12 cellular contexts compared by ENCODE assay signal in the genomic region with DNA sequence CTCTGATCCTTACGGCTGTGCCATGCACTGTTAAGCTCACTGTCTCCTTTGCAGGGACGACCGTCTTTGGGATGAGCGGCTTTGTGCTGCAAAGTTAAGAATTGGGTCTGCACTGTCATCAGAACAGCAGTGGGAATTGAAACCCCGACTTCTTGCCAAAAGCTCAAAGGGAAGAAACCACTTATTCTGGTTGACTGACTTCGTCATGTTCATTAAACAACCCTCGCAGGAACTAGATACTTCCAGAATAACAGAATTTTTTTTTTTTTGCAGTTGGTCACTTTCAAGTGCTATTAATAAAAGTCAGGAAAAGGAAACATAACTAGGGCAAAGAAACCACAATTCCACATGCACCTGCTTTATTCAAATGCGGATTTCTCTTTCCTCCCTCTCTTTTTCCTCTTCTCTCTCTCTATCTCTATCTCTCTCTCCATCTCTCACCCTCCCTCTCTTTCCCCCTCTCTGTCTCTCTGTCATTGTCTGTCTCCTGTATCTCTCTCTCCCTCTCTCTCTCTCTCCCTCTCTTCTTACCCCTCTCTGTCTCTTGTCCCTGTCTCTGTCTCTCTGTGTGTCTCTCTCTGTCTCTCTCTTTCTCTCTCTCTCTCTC. TPM values are rescaled to one million over a fixed set of nuclear protein-coding genes. Genes with fewer than 3 reads are reported as not detected.
DNase-seq lines count a peak whose midpoint lies in the region; ATAC-seq and TF ChIP-seq lines count a peak whose summit lies in the region.
"Had no signal": no experiment of that assay in that cellular context is flagged by ENCODE, and none has a peak within 500 bp of the region (broad histone marks: within the 10 kb centered on the region; RNA-seq: fewer than 3 reads in every experiment).

No MANE protein-coding gene starts in this region.

- H3K27ac ChIP-seq in HEK293 (ENCODE audit: extremely low read depth, low read depth, low read length): no peak overlapping the region

- H3K27ac Mint-ChIP-seq in activated CD8-positive, alpha-beta T cell treated with anti-CD3 and anti-CD28 coated beads, Interleukin-2, amount 10 ng/mL, durations not matched to agents 7 days and 5 days: no peak overlapping the region

- POLR2A ChIA-PET in HEK293 (lab: Yijun Ruan, JAX): no interaction called here
- POLR2A ChIA-PET in activated CD8-positive, alpha-beta T cell treated with anti-CD3 and anti-CD28 coated beads, Interleukin-2, amount 10 ng/mL, durations not matched to agents 7 days and 5 days (lab: Charles Lee): no interaction called here

- peaks cover 12% of the 10 kb centered on the region for H3K4me1 Mint-ChIP-seq in activated CD8-positive, alpha-beta T cell treated with anti-CD3 and anti-CD28 coated beads, Interleukin-2, amount 10 ng/mL, durations not matched to agents 7 days and 5 days (ENCODE audit: low read depth)

- no peak overlapping the region for H3K4me3 Mint-ChIP-seq in activated CD8-positive, alpha-beta T cell treated with anti-CD3 and anti-CD28 coated beads, Interleukin-2, amount 10 ng/mL, durations not matched to agents 7 days and 5 days

- no peak for ATAC-seq in activated CD8-positive, alpha-beta T cell treated with anti-CD3 and anti-CD28 coated beads, Interleukin-2, amount 10 ng/mL, durations not matched to agents 7 days and 5 days

- no peaks in the 10 kb centered on the region for H3K4me1 ChIP-seq in HEK293 (ENCODE audit: control insufficient read depth, insufficient read depth, low read length)

- no peak overlapping the region for H3K4me3 ChIP-seq in HEK293 (ENCODE audit: low read depth, low read length)
- H3K4me3 ChIP-seq in Jurkat, Clone E6-1 (ENCODE audit: low read length): no peak overlapping the region

- H3K27me3 Mint-ChIP-seq in activated CD8-positive, alpha-beta T cell treated with anti-CD3 and anti-CD28 coated beads, Interleukin-2, amount 10 ng/mL, durations not matched to agents 7 days and 5 days (ENCODE audit: low read depth): peaks cover 15% of the 10 kb centered on the region

- H3K36me3 ChIP-seq in HEK293 (ENCODE audit: control insufficient read depth in 2 of 2, insufficient read depth in 1 of 2, low read length in 2 of 2): no peaks in the 10 kb centered on the region

- no peaks in the 10 kb centered on the region for H3K36me3 Mint-ChIP-seq in activated CD8-positive, alpha-beta T cell treated with anti-CD3 and anti-CD28 coated beads, Interleukin-2, amount 10 ng/mL, durations not matched to agents 7 days and 5 days (ENCODE audit: low read depth)

- TF ChIP-seq CTCF in HEK293 (tag by site-specific recombination; IDR thresholded peaks at IDR 0.05): no peak

- no peaks in the 10 kb centered on the region for H3K9me3 Mint-ChIP-seq in activated CD8-positive, alpha-beta T cell treated with anti-CD3 and anti-CD28 coated beads, Interleukin-2, amount 10 ng/mL, durations not matched to agents 7 days and 5 days (ENCODE audit: insufficient read depth)

- intact Hi-C loops in posterior vena cava (cut with DNase I): no loop called here

- H3K9me3 ChIP-seq in HEK293 (ENCODE audit: control insufficient read depth, insufficient read depth, low read depth, low read length): no peaks in the 10 kb centered on the region

- CTCF ChIA-PET in HEK293 (lab: Yijun Ruan, JAX): interaction anchor here (1.2 kb wide), 1 partner anchor 10 kb away, joined by 3 read pairs; no protein-coding TSS in a partner anchor
- CTCF ChIA-PET in activated CD8-positive, alpha-beta T cell treated with anti-CD3 and anti-CD28 coated beads, Interleukin-2, amount 10 ng/mL, durations not matched to agents 7 days and 5 days (lab: Charles Lee): no interaction called here

- DNase-seq in NOMO-1 treated with DMSO at 0.1 percent for 48 hours (lab: John Stamatoyannopoulos, UW; ENCODE audit: unreplicated experiment) (peak; percentile 67), NOMO-1 treated with dmso at 0.1 percent for 144 hours (lab: John Stamatoyannopoulos, UW; ENCODE audit: unreplicated experiment) (no peak), posterior vena cava (ENCODE audit: low spot score) (peak; percentile 8), OCI-M2 (lab: John Stamatoyannopoulos, UW; ENCODE audit: unreplicated experiment) (no peak)
- DNase-seq in Jurkat, Clone E6-1 (ENCODE audit: low read depth, low spot score): peak; percentile 53
- no peak for DNase-seq in activated CD8-positive, alpha-beta T cell treated with anti-CD3 and anti-CD28 coated beads, Interleukin-2, amount 10 ng/mL, durations not matched to agents 7 days and 5 days
- no peak for DNase-seq in activated T-cell treated with anti-CD3 and anti-CD28 coated beads, Interleukin-2, amount 50 U/mL, for 48 hours
- DNase-seq: activated CD4-positive, alpha-beta T cell treated with anti-CD3 and anti-CD28 coated beads for 1 hour; H7 had no signal

TF ChIP-seq in HEK293, 187 proteins besides CTCF, POLR2A, EP300 and RAD21:
- TF ChIP-seq ZNF311 (tag by site-specific recombination; IDR thresholded peaks at IDR 0.05; ENCODE audit: borderline replicate concordance) (no peak), ZNF596 (tag by site-specific recombination; IDR thresholded peaks at IDR 0.05) (peak; percentile 65), ZNF423 (tag by site-specific recombination; IDR thresholded peaks at IDR 0.05) (no peak)
- TF ChIP-seq, protein P1, sequence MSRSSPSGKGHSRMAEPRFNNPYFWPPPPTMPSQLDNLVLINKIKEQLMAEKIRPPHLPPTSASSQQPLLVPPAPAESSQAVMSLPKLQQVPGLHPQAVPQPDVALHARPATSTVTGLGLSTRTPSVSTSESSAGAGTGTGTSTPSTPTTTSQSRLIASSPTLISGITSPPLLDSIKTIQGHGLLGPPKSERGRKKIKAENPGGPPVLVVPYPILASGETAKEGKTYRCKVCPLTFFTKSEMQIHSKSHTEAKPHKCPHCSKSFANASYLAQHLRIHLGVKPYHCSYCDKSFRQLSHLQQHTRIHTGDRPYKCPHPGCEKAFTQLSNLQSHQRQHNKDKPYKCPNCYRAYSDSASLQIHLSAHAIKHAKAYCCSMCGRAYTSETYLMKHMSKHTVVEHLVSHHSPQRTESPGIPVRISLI (tag by site-specific recombination; IDR thresholded peaks at IDR 0.05): no peak
- TF ChIP-seq, protein P2, sequence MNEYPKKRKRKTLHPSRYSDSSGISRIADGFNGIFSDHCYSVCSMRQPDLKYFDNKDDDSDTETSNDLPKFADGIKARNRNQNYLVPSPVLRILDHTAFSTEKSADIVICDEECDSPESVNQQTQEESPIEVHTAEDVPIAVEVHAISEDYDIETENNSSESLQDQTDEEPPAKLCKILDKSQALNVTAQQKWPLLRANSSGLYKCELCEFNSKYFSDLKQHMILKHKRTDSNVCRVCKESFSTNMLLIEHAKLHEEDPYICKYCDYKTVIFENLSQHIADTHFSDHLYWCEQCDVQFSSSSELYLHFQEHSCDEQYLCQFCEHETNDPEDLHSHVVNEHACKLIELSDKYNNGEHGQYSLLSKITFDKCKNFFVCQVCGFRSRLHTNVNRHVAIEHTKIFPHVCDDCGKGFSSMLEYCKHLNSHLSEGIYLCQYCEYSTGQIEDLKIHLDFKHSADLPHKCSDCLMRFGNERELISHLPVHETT (tag by site-specific recombination; IDR thresholded peaks at IDR 0.05): no peak
- TF ChIP-seq, protein P3, sequence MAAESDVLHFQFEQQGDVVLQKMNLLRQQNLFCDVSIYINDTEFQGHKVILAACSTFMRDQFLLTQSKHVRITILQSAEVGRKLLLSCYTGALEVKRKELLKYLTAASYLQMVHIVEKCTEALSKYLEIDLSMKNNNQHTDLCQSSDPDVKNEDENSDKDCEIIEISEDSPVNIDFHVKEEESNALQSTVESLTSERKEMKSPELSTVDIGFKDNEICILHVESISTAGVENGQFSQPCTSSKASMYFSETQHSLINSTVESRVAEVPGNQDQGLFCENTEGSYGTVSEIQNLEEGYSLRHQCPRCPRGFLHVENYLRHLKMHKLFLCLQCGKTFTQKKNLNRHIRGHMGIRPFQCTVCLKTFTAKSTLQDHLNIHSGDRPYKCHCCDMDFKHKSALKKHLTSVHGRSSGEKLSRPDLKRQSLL (tag by site-specific recombination; IDR thresholded peaks at IDR 0.05): no peak

RNA-seq across cellular contexts. Expression of a gene that starts 12.3 kb away (rescaled TPM):
- polyA plus RNA-seq in Jurkat, Clone E6-1 (2012; ENCODE audit: insufficient read depth, insufficient read length): not detected
- total RNA-seq in posterior vena cava: 1 to 10 TPM in 1 of 2 donors, under 1 TPM in 1; 0.67 to 1.9 TPM
- not detected for total RNA-seq in activated CD8-positive, alpha-beta T cell treated with anti-CD3 and anti-CD28 coated beads, Interleukin-2, amount 10 ng/mL, durations not matched to agents 7 days and 5 days
- total RNA-seq: glomerular endothelial cell, NCI-H460 had no signal

RNA-seq across cellular contexts. Expression of a gene that starts 17.2 kb away (rescaled TPM):
- 32.1 TPM for polyA plus RNA-seq in Jurkat, Clone E6-1 (2012; ENCODE audit: insufficient read depth, insufficient read length)
- 10 to 100 TPM; 26.8 to 27.0 TPM for total RNA-seq in posterior vena cava
- 10 to 100 TPM; 23.2 to 23.8 TPM for total RNA-seq in activated CD8-positive, alpha-beta T cell treated with anti-CD3 and anti-CD28 coated beads, Interleukin-2, amount 10 ng/mL, durations not matched to agents 7 days and 5 days

Comparison
In these comparisons a context has a peak if more than half of its experiments do, and no peak if none do; other contexts are left out.
1. DNase-seq: peak in NOMO-1 treated with DMSO at 0.1 percent for 48 hours (single experiment), Jurkat, Clone E6-1 (single experiment) and posterior vena cava (single experiment); none in NOMO-1 treated with dmso at 0.1 percent for 144 hours (single experiment), activated CD8-positive, alpha-beta T cell treated with anti-CD3 and anti-CD28 coated beads, Interleukin-2, amount 10 ng/mL, durations not matched to agents 7 days and 5 days (single experiment), activated T-cell treated with anti-CD3 and anti-CD28 coated beads, Interleukin-2, amount 50 U/mL, for 48 hours (0 of 2) and OCI-M2 (single experiment).